In genomic region chr17:19361326-19361725, GRCh38 we compare ENCODE assay signal across 10 cellular contexts. TPM values are rescaled to one million over a fixed set of nuclear protein-coding genes. Genes with fewer than 3 reads are reported as not detected.
DNase-seq lines count a peak whose midpoint lies in the region; ATAC-seq, FAIRE-seq and TF ChIP-seq lines count a peak whose summit lies in the region.
"Had no signal": no experiment of that assay in that cellular context is flagged by ENCODE, and none has a peak within 500 bp of the region (broad histone marks: within the 10 kb centered on the region; RNA-seq: fewer than 3 reads in every experiment).

No MANE protein-coding gene starts in this region.

- H3K4me3 Mint-ChIP-seq in activated naive CD4-positive, alpha-beta T cell treated with anti-CD3 and anti-CD28 coated beads for 36 hours, result peak overlapping the region; percentile 45
- H3K4me3 Mint-ChIP-seq in T-cell, result peak overlapping the region; percentile 38 to 73 (median 45)
- peak overlapping the region; percentile 33 to 60 for H3K4me3 Mint-ChIP-seq in stimulated activated naive CD8-positive, alpha-beta T cell treated with anti-CD3 and anti-CD28 coated beads, Interleukin-15, amount 100 ng/mL, for 72 hours

- no peak for ATAC-seq in activated naive CD4-positive, alpha-beta T cell treated with anti-CD3 and anti-CD28 coated beads, Interleukin-2, amount 50 U/mL, for 72 hours
- ATAC-seq in T-cell (replicated peaks in 1 of 4), result no peak
- no peak for ATAC-seq in stimulated activated naive CD8-positive, alpha-beta T cell treated with anti-CD3 and anti-CD28 coated beads, Interleukin-15, amount 100 ng/mL, for 72 hours
- ATAC-seq in HG02588 (IDR thresholded peaks at IDR 0.05; ENCODE audit: unreplicated experiment), result no peak

- no peaks in the 10 kb centered on the region for H3K9me3 Mint-ChIP-seq in activated naive CD4-positive, alpha-beta T cell treated with anti-CD3 and anti-CD28 coated beads for 36 hours
- H3K9me3 Mint-ChIP-seq in activated naive CD4-positive, alpha-beta T cell treated with anti-CD3 and anti-CD28 coated beads, Interleukin-2, amount 50 U/mL, for 72 hours, result no peaks in the 10 kb centered on the region
- no peaks in the 10 kb centered on the region for H3K9me3 Mint-ChIP-seq in T-cell
- no peaks in the 10 kb centered on the region for H3K9me3 Mint-ChIP-seq in stimulated activated naive CD8-positive, alpha-beta T cell treated with anti-CD3 and anti-CD28 coated beads, Interleukin-15, amount 100 ng/mL, for 72 hours

- H3K27me3 Mint-ChIP-seq in activated naive CD4-positive, alpha-beta T cell treated with anti-CD3 and anti-CD28 coated beads for 36 hours (ENCODE audit: low read depth), result peaks cover 2% of the 10 kb centered on the region
- H3K27me3 Mint-ChIP-seq in T-cell, result peaks cover 10 to 21% of the 10 kb centered on the region in 2 donors
- peaks cover 56% of the 10 kb centered on the region for H3K27me3 Mint-ChIP-seq in stimulated activated naive CD8-positive, alpha-beta T cell treated with anti-CD3 and anti-CD28 coated beads, Interleukin-15, amount 100 ng/mL, for 72 hours

- peak overlapping the region; percentile 82 for H3K4me3 ChIP-seq in fibroblast of villous mesenchyme (ENCODE audit: low read depth, low read length)

- H3K4me1 Mint-ChIP-seq in activated naive CD4-positive, alpha-beta T cell treated with anti-CD3 and anti-CD28 coated beads for 36 hours (ENCODE audit: low read depth), result peaks cover 5% of the 10 kb centered on the region
- peaks cover 0 to 10% (median 7%) of the 10 kb centered on the region in 3 donors for H3K4me1 Mint-ChIP-seq in T-cell
- peaks cover 22% of the 10 kb centered on the region for H3K4me1 Mint-ChIP-seq in stimulated activated naive CD8-positive, alpha-beta T cell treated with anti-CD3 and anti-CD28 coated beads, Interleukin-15, amount 100 ng/mL, for 72 hours

- H3K36me3 Mint-ChIP-seq in activated naive CD4-positive, alpha-beta T cell treated with anti-CD3 and anti-CD28 coated beads for 36 hours (ENCODE audit: low read depth), result no peaks in the 10 kb centered on the region
- H3K36me3 Mint-ChIP-seq in activated naive CD4-positive, alpha-beta T cell treated with anti-CD3 and anti-CD28 coated beads, Interleukin-2, amount 50 U/mL, for 72 hours, result no peaks in the 10 kb centered on the region
- H3K36me3 Mint-ChIP-seq in T-cell, result no peaks in the 10 kb centered on the region

- POLR2A ChIA-PET in T-cell (lab: Charles Lee), result no interaction called here

- no peak overlapping the region for H3K27ac Mint-ChIP-seq in activated naive CD4-positive, alpha-beta T cell treated with anti-CD3 and anti-CD28 coated beads for 36 hours
- no peak overlapping the region for H3K27ac Mint-ChIP-seq in activated naive CD4-positive, alpha-beta T cell treated with anti-CD3 and anti-CD28 coated beads, Interleukin-2, amount 50 U/mL, for 72 hours
- H3K27ac Mint-ChIP-seq in T-cell, result no peak overlapping the region
- H3K27ac Mint-ChIP-seq in stimulated activated naive CD8-positive, alpha-beta T cell treated with anti-CD3 and anti-CD28 coated beads, Interleukin-15, amount 100 ng/mL, for 72 hours, result no peak overlapping the region

- CTCF ChIA-PET in activated naive CD4-positive, alpha-beta T cell treated with anti-CD3 and anti-CD28 coated beads for 36 hours (lab: Charles Lee), result no interaction called here
- CTCF ChIA-PET in T-cell (lab: Charles Lee), result interaction anchor here in 1 of 2 donors (0.6 kb wide), 1 partner anchor 110 kb away, joined by 4 read pairs; no protein-coding TSS in a partner anchor

- no peak for DNase-seq in activated naive CD4-positive, alpha-beta T cell treated with anti-CD3 and anti-CD28 coated beads for 36 hours
- no peak for DNase-seq in activated naive CD4-positive, alpha-beta T cell treated with anti-CD3 and anti-CD28 coated beads, Interleukin-2, amount 50 U/mL, for 72 hours (ENCODE audit: low spot score in 2 of 2)
- DNase-seq in T-cell (no peak), fibroblast of villous mesenchyme (ENCODE audit: low read depth) (no peak), 8988T (no peak), RCC 7860 (ENCODE audit: low spot score) (no peak)
- DNase-seq in stimulated activated naive CD8-positive, alpha-beta T cell treated with anti-CD3 and anti-CD28 coated beads, Interleukin-15, amount 100 ng/mL, for 72 hours, result no peak
- DNase-seq: brain microvascular endothelial cell, NCI-H526 treated with DMSO at 0.1 percent for 48 hours had no signal

- TF ChIP-seq CTCF in fibroblast of villous mesenchyme (IDR thresholded peaks at IDR 0.05; ENCODE audit: insufficient read depth, low read depth, low read length), result no peak

- FAIRE-seq in RCC 7860 (lab: Jason Lieb, UNC), result no peak

- intact Hi-C loops in activated naive CD4-positive, alpha-beta T cell treated with anti-CD3 and anti-CD28 coated beads for 36 hours (cut with micrococcal nuclease), result loop anchor here (10.0 kb wide), 1 partner anchor 613 kb away; the partner anchor contains the start of gene AKAP10

RNA-seq across cellular contexts. Expression of gene B9D1, which starts 1.2 kb away (rescaled TPM):
- 1 to 10 TPM; 8.7 TPM for total RNA-seq in activated naive CD4-positive, alpha-beta T cell treated with anti-CD3 and anti-CD28 coated beads for 36 hours
- total RNA-seq in activated naive CD4-positive, alpha-beta T cell treated with anti-CD3 and anti-CD28 coated beads, Interleukin-2, amount 50 U/mL, for 72 hours, result 1 to 10 TPM; 4.5 to 7.5 TPM
- total RNA-seq in T-cell (1 to 10 TPM; 1.2 to 2.5 (median 2.1) TPM), fibroblast of villous mesenchyme (40.2 and 42.5 TPM in 2 replicates)

RNA-seq across cellular contexts. Expression of gene MAPK7, which starts 17.0 kb away (rescaled TPM):
- 10 to 100 TPM in 1 of 2 experiments, 1 to 10 TPM in 1; 8.7 to 10.7 TPM for total RNA-seq in activated naive CD4-positive, alpha-beta T cell treated with anti-CD3 and anti-CD28 coated beads for 36 hours
- 10 to 100 TPM in 1 of 2 donors, 1 to 10 TPM in 1; 9.1 to 33.4 TPM for total RNA-seq in activated naive CD4-positive, alpha-beta T cell treated with anti-CD3 and anti-CD28 coated beads, Interleukin-2, amount 50 U/mL, for 72 hours
- total RNA-seq in T-cell (10 to 100 TPM; 14.6 to 29.8 (median 27.9) TPM), fibroblast of villous mesenchyme (14.7 and 24.2 TPM in 2 replicates)

RNA-seq across cellular contexts. Expression of gene MFAP4, which starts 25.7 kb away (rescaled TPM):
- total RNA-seq in activated naive CD4-positive, alpha-beta T cell treated with anti-CD3 and anti-CD28 coated beads for 36 hours, result not detected
- total RNA-seq in activated naive CD4-positive, alpha-beta T cell treated with anti-CD3 and anti-CD28 coated beads, Interleukin-2, amount 50 U/mL, for 72 hours, result not detected
- under 1 TPM in 3 of 5 donors, not detected in 2; 0.18 to 0.63 (median 0.46) TPM for total RNA-seq in T-cell
- total RNA-seq in fibroblast of villous mesenchyme, result 17.7 and 28.7 TPM in 2 replicates

RNA-seq across cellular contexts. Expression of gene RNF112, which starts 49.7 kb away (rescaled TPM):
- total RNA-seq in activated naive CD4-positive, alpha-beta T cell treated with anti-CD3 and anti-CD28 coated beads for 36 hours, result under 1 TPM; 0.31 to 0.32 TPM
- under 1 TPM; 0.71 to 0.84 TPM for total RNA-seq in activated naive CD4-positive, alpha-beta T cell treated with anti-CD3 and anti-CD28 coated beads, Interleukin-2, amount 50 U/mL, for 72 hours
- total RNA-seq in T-cell (1 to 10 TPM in 3 of 5 donors, under 1 TPM in 2; 0.40 to 1.8 (median 1.2) TPM), fibroblast of villous mesenchyme (0.64 and 0.86 TPM in 2 replicates)

Comparison
In these comparisons a context has a peak if more than half of its experiments do, and no peak if none do; other contexts are left out.
1. RNA of gene MFAP4, which starts 25.7 kb away (total RNA-seq): 17.7 to 28.7 TPM in fibroblast of villous mesenchyme; 0.18 to 0.63 TPM in T-cell, not detected in activated naive CD4-positive, alpha-beta T cell treated with anti-CD3 and anti-CD28 coated beads for 36 hours and not detected in activated naive CD4-positive, alpha-beta T cell treated with anti-CD3 and anti-CD28 coated beads, Interleukin-2, amount 50 U/mL, for 72 hours; every median in the first group is over 10 times any median in the second.
2. Peak in every context shown above with its lines, with median percentiles within 50 percentile points of each other: H3K4me3 Mint-ChIP-seq.